ENCODE assay signal across 8 cellular contexts in the genomic region with DNA sequence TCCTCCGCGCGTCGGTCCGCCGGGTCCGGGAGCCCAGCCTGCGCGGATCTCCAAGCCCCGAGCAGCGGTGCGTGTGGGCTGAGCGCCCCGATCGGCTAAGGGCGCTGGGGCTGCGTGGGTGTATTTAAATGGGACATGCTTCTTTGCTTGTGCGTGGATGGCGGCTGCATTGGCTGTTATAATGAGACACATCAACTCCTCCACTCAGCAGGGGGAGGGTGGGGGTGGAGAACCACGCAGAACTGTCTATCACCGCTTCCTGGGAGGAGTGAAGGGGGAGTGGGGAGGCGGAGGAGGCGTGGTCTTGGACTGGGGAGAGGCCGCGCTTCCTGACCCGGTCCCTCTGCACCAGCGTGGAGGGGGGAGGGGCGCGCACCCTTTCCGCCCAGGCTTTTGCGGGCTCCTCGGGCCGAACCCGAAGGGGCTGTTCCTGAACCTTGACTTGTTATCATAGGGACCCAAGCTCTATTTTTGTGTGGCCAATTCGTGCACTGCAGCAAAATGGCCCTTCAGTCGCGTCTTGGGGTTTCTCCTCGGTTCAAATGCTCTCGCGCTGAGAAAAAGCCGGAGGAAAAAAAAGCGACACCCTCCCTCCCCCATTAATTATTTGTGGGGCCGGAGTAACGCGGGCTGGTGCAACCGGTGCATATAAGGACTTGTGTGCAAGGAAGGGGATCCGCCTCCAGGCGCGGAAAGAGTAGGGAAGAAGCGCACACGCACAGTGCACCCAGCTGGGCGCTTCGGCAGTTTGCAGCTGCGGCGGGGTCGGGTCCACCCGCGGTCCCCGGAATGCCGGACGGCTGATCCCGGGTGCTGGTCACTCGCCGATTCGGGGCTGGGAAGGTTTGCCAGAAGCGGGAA. TPM values are rescaled to one million over a fixed set of nuclear protein-coding genes. Genes with fewer than 3 reads are reported as not detected.
DNase-seq lines count a peak whose midpoint lies in the region; ATAC-seq and TF ChIP-seq lines count a peak whose summit lies in the region.

Gene TNIK, minus strand, starts transcription at position 180 of the 861 bp plus-strand sequence. CDS start 342 bp downstream, outside the sequence.

- ATAC-seq in GM18868 (IDR thresholded peaks at IDR 0.05; ENCODE audit: unreplicated experiment) (peak; percentile 77), HG03103 (IDR thresholded peaks at IDR 0.05; ENCODE audit: low read depth, unreplicated experiment) (peak; percentile 69)
- ATAC-seq in activated CD4-positive, CD25-positive, alpha-beta regulatory T cell treated with anti-CD3 and anti-CD28 coated beads, Interleukin-2, amount 50 U/mL, for 24 hours = peak; percentile 87

- DNase-seq in AG08395 (ENCODE audit: low spot score) = peak; percentile 81
- DNase-seq in NCI-H2196 treated with DMSO at 0.1 percent for 48 hours (lab: John Stamatoyannopoulos, UW; ENCODE audit: unreplicated experiment) = peak; percentile 92
- DNase-seq in cerebellar cortex (ENCODE audit: low spot score) = peak; percentile 92
- peak; percentile 78 for DNase-seq in kidney epithelial cell (ENCODE audit: low read depth)
- peak; percentile 98 for DNase-seq in stimulated activated CD4-positive, alpha-beta T cell treated with anti-CD3 and anti-CD28 coated beads, Interleukin-15, amount 100 ng/mL, for 24 hours

- H3K4me3 ChIP-seq in kidney epithelial cell (ENCODE audit: low read depth, low read length) = peak within 1 kb of the TSS; percentile 77

- peak; percentile 21 for TF ChIP-seq CTCF in kidney epithelial cell (IDR thresholded peaks at IDR 0.05; ENCODE audit: insufficient read depth, low read length, poor library complexity, severe bottlenecking)

- no peaks in the 10 kb centered on the region for H3K27me3 ChIP-seq in kidney epithelial cell (ENCODE audit: control insufficient read depth, insufficient read depth, low read length)

- no peaks in the 10 kb centered on the region for H3K36me3 ChIP-seq in kidney epithelial cell (ENCODE audit: control insufficient read depth, insufficient read depth, low read length)

RNA-seq across cellular contexts. Expression of gene TNIK, which starts in this region (rescaled TPM):
- total RNA-seq in kidney epithelial cell = 6.6 and 17.0 TPM in 2 replicates

Comparison
In these comparisons a context has a peak if more than half of its experiments do, and no peak if none do; other contexts are left out.
1. Peak in every context shown above with its lines: DNase-seq, ATAC-seq and H3K4me3 ChIP-seq.